8 cellular contexts compared by ENCODE assay signal in the genomic region with DNA sequence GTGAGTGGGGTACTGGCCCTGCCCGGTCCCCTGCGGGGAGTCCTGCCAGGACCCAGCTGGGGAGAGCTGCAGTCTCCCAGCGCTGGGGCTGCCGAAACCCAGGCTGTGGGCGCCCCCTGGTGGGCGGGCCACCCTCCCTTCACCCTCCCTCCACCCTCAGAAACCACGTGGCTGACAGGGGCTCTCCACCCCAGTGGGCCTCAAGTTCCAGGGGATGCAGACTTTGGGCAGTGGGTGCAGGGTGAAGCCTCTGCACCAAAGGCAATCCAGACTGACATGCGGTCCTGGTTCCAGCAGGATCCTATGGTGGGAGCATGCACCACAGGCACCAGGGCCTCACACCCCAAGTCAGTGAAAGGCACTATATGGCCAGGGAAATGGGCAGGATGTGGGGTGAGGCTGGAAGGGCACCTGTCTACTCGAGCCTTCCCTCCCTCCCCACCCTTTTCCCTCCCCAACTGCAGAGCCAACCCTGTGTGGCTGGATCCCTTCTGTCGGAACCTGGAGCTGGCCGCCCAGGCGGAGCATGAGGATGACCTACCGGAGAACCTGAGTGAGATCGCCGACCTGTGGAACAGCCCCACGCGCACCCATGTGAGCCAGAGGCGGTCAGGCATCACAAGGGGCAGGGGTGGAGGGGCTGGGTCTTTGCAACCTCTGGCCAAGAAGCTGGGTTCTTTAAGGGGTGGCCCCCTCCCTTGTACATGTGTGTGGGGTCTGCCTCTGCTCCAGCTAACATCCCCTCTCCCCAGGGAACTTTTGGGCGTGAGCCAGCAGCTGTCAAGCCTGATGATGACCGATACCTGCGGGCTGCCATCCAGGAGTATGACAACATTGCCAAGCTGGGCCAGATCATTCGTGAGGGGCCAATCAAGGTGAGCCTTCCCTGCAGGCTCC. TPM values are rescaled to one million over a fixed set of nuclear protein-coding genes. Genes with fewer than 3 reads are reported as not detected.
DNase-seq lines count a peak whose midpoint lies in the region; ATAC-seq and TF ChIP-seq lines count a peak whose summit lies in the region.

No MANE protein-coding gene starts in this region.

- no peaks in the 10 kb centered on the region for H3K79me2 ChIP-seq in OCI-LY7 (ENCODE audit: insufficient read depth, low read depth, low read length)

- POLR2A ChIA-PET in OCI-LY7 (lab: Charles Lee), result no interaction called here

- TF ChIP-seq CTCF in OCI-LY7 (conservative IDR thresholded peaks at IDR 0.05; ENCODE audit: low read length), result peak; percentile 97
- TF ChIP-seq CTCF in neutrophil (IDR thresholded peaks at IDR 0.05), result peak; percentile 92
- TF ChIP-seq CTCF in testis (IDR thresholded peaks at IDR 0.05), result peak; percentile 71 to 74 (median 73)

- CTCF ChIA-PET in OCI-LY7 (lab: Charles Lee; ENCODE audit: unreplicated experiment), result interaction anchor here (0.5 to 1.4 kb wide), 7 partner anchors 34 to 219 kb away, joined by 3 to 5 read pairs (median 4); no protein-coding TSS in a partner anchor

- no peaks in the 10 kb centered on the region for H4K20me1 ChIP-seq in OCI-LY7 (ENCODE audit: insufficient read depth, low read length)

- no peak overlapping the region for H3K27ac ChIP-seq in OCI-LY7 (ENCODE audit: low read depth, low read length, poor library complexity, severe bottlenecking)
- H3K27ac ChIP-seq in neutrophil, result peak overlapping the region; percentile 92
- no peak overlapping the region for H3K27ac ChIP-seq in testis

- TF ChIP-seq POLR2A in testis (IDR thresholded peaks at IDR 0.05), result no peak

- ATAC-seq in HG02852 (IDR thresholded peaks at IDR 0.05; ENCODE audit: unreplicated experiment) (peak; percentile 78), HG02763 (IDR thresholded peaks at IDR 0.05; ENCODE audit: unreplicated experiment) (no peak)

- H3K4me2 ChIP-seq in OCI-LY7 (ENCODE audit: low read length), result no peak overlapping the region

- no peak overlapping the region for H2AFZ ChIP-seq in OCI-LY7 (ENCODE audit: low read length)

- H3K9me2 ChIP-seq in OCI-LY7 (ENCODE audit: insufficient read depth, low read length), result no peaks in the 10 kb centered on the region

- no TSS peak for BruUV-seq in OCI-LY7 (replicated peaks; lab: Mats Ljungman, UMichigan)

- DNase-seq in EL, result peak; percentile 54
- DNase-seq in OCI-LY7 (ENCODE audit: low spot score), result peak; percentile 80
- peak; percentile 85 for DNase-seq in activated T-cell treated with anti-CD3 and anti-CD28 coated beads, Interleukin-2, amount 50 U/mL, for 1 hour
- peak; percentile 34 for DNase-seq in fibroblast of peridontal ligament (ENCODE audit: extremely low read depth)
- DNase-seq in testis, result peak; percentile 55

- no peaks in the 10 kb centered on the region for H3K27me3 ChIP-seq in neutrophil
- H3K27me3 ChIP-seq in testis, result no peaks in the 10 kb centered on the region

- 55 to 69% methylated on average over 15 to 21 of the region's 22 CpGs for WGBS in testis, 2 donors

- H3K4me3 ChIP-seq in OCI-LY7 (ENCODE audit: low read depth, low read length, poor library complexity, severe bottlenecking) (no peak overlapping the region), neutrophil (ENCODE audit: low read depth in 1 of 2, low read length in 1 of 2) (peak overlapping the region in 1 of 2 experiments; percentile 38), testis (no peak overlapping the region)

- H3K9me3 ChIP-seq in OCI-LY7 (ENCODE audit: low read length) (no peaks in the 10 kb centered on the region), neutrophil (no peaks in the 10 kb centered on the region), testis (no peaks in the 10 kb centered on the region)

- intact Hi-C loops in OCI-LY7 (cut with micrococcal nuclease; ENCODE audit: unreplicated experiment) (loop anchor here (1.0 to 5.0 kb wide), 5 partner anchors 21 to 500 kb away; a partner anchor contains a TSS), testis (cut with DNase I; ENCODE audit: low total_unique reads) (loop anchor here (10.0 kb wide), 1 partner anchor 417 kb away; a partner anchor contains a TSS)

- H3K4me1 ChIP-seq in OCI-LY7 (ENCODE audit: insufficient read depth, low read length, poor library complexity, severe bottlenecking) (peaks cover 6% of the 10 kb centered on the region), neutrophil (ENCODE audit: control insufficient read depth in 1 of 2, insufficient read depth in 1 of 2, low read depth in 1 of 2, low read length in 1 of 2) (peaks cover 59 to 62% of the 10 kb centered on the region in 2 experiments), testis (no peaks in the 10 kb centered on the region)

- H3K36me3 ChIP-seq in OCI-LY7 (ENCODE audit: insufficient read depth, low read length) (peaks cover 24% of the 10 kb centered on the region), neutrophil (peaks cover 68% of the 10 kb centered on the region), testis (ENCODE audit: low read depth, missing control alignments) (no peaks in the 10 kb centered on the region)

RNA-seq across cellular contexts. Expression of a gene that starts 38.8 kb away (rescaled TPM):
- 156 and 163 TPM in 2 replicates for total RNA-seq in OCI-LY7 (2014; rRNA removed; shearing (Covaris generic))
- total RNA-seq in OCI-LY7 (2022), result 186 and 200 TPM in 2 replicates
- total RNA-seq in testis, result 1,000 to 10,000 TPM; 1,011 to 1,399 TPM
- 1,346 TPM for polyA plus RNA-seq in testis (ENCODE audit: insufficient read depth, low read depth, low replicate concordance)

RNA-seq across cellular contexts. Expression of a gene that starts 38.9 kb away (rescaled TPM):
- total RNA-seq in OCI-LY7 (2014; rRNA removed; shearing (Covaris generic)), result 2.1 and 2.2 TPM in 2 replicates
- total RNA-seq in OCI-LY7 (2022) (4.9 and 9.0 TPM in 2 replicates), testis (10 to 100 TPM; 26.1 to 54.6 TPM)
- 54.4 TPM for polyA plus RNA-seq in testis (ENCODE audit: insufficient read depth, low read depth, low replicate concordance)

Comparison
In these comparisons a context has a peak if more than half of its experiments do, and no peak if none do; other contexts are left out.
1. DNase-seq: peak in every context shown above with its lines; median percentile 85 in activated T-cell treated with anti-CD3 and anti-CD28 coated beads, Interleukin-2, amount 50 U/mL, for 1 hour; 80 in OCI-LY7; 55 in testis; 54 in EL; 34 in fibroblast of peridontal ligament.
2. RNA of a gene that starts 38.8 kb away (total RNA-seq): 1,011 to 1,399 TPM in testis; 156 to 200 TPM in OCI-LY7; every median in the first group is over 4 times any median in the second.
3. Peak in every context shown above with its lines, with median percentiles within 50 percentile points of each other: CTCF ChIP-seq.